In the genomic region with DNA sequence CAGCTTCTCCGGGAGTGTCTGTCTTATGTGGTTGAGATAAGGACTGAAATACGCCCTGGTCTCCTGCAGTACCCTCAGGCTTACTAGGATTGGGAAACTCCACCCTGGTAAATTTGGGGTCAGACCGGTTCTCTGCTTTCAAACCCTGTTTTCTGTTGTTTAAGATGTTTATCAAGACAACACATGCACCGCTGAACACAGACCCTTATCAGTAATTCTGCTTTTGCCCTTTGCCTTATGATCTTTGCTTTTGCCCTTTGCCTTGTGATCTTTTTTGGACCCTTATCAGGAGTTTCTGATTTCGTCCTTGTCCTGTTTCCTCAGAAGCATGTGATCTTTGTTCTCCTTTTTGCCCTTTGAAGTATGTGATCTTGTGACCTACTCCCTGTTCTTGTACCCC, we compare ENCODE assay signal across 9 cellular contexts. TPM values are rescaled to one million over a fixed set of nuclear protein-coding genes. Genes with fewer than 3 reads are reported as not detected.
"Had no signal": no experiment of that assay in that cellular context is flagged by ENCODE, and none has a peak within 500 bp of the region (broad histone marks: within the 10 kb centered on the region; RNA-seq: fewer than 3 reads in every experiment).

No MANE protein-coding gene starts in this region.

RNA-seq across cellular contexts. Expression of gene TSPAN8, which starts 7.8 kb away (rescaled TPM):
- total RNA-seq: activated CD4-positive, alpha-beta memory T cell treated with anti-CD3 and anti-CD28 coated beads, Interleukin-2, amount 10 ng/mL, durations not matched to agents 7 days and 5 days; activated CD4-positive, alpha-beta T cell treated with anti-CD3 and anti-CD28 coated beads for 36 hours; activated CD4-positive, alpha-beta T cell treated with anti-CD3 and anti-CD28 coated beads, Interleukin-2, amount 10 ng/mL, durations not matched to agents 7 days and 5 days; activated CD8-positive, alpha-beta memory T cell treated with anti-CD3 and anti-CD28 coated beads, Interleukin-2, amount 10 ng/mL, durations not matched to agents 7 days and 5 days; activated CD8-positive, alpha-beta T cell treated with anti-CD3 and anti-CD28 coated beads, Interleukin-2, amount 10 ng/mL, durations not matched to agents 7 days and 5 days; activated naive CD8-positive, alpha-beta T cell treated with anti-CD3 and anti-CD28 coated beads, Interleukin-2, amount 10 ng/mL, durations not matched to agents 7 days and 5 days; activated T-helper 2 cell treated with anti-CD3 and anti-CD28 coated beads, Interferon-gamma antibody, Interleukin-2, Interleukin-4, amounts not matched to agents 10 μg/mL and 5 μg/mL and 100 μg/mL, durations not matched to agents 14 hours and 24 hours and 36 hours; bronchial epithelial cell; cardiac muscle cell had no signal
